ENCODE assay signal across 1 cellular context in the genomic region with DNA sequence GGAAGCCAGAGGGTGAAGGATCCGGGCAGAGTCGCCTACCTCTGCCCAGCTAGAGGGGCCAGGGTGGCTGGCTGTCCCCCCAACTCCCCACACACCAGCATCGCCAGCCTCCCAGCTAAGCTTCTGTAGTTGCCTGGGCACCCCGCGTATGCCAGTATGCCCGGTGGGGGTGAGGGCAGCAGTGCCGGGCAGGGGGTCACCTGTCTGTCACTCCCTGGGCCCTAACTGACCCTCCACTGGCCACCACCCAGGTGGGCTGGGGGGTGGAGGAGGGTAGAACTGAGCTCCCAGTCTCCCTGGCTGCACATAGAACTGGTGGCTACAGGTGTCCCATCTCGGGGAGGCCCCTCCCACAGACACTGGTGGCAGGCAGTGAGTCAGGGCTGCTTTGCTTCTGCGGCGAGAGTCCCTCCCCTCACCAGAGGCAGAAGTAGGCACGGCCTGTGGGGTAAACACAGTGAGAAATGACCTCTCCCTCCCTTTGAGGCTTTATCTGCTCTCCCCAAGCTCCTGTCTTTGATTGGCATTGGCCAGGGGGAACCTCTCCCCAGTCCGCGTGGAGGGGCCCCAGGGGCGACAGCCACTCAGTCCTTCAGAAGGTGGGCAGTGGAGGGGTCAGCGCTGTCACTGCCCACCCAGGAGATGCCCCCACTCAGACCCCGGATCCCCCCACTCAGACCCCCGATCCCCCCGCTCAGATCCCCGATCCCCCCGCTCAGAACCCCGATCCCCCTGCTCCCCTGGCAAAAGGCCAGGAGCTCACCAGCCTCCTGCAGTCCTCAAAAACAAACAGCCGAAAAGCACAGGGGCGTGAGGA.
TF ChIP-seq lines count a peak whose summit lies in the region.

No MANE protein-coding gene starts in this region.

TF ChIP-seq in HEK293, 187 proteins besides CTCF, POLR2A, EP300 and RAD21 (continued from another document):
- TF ChIP-seq, protein P1, sequence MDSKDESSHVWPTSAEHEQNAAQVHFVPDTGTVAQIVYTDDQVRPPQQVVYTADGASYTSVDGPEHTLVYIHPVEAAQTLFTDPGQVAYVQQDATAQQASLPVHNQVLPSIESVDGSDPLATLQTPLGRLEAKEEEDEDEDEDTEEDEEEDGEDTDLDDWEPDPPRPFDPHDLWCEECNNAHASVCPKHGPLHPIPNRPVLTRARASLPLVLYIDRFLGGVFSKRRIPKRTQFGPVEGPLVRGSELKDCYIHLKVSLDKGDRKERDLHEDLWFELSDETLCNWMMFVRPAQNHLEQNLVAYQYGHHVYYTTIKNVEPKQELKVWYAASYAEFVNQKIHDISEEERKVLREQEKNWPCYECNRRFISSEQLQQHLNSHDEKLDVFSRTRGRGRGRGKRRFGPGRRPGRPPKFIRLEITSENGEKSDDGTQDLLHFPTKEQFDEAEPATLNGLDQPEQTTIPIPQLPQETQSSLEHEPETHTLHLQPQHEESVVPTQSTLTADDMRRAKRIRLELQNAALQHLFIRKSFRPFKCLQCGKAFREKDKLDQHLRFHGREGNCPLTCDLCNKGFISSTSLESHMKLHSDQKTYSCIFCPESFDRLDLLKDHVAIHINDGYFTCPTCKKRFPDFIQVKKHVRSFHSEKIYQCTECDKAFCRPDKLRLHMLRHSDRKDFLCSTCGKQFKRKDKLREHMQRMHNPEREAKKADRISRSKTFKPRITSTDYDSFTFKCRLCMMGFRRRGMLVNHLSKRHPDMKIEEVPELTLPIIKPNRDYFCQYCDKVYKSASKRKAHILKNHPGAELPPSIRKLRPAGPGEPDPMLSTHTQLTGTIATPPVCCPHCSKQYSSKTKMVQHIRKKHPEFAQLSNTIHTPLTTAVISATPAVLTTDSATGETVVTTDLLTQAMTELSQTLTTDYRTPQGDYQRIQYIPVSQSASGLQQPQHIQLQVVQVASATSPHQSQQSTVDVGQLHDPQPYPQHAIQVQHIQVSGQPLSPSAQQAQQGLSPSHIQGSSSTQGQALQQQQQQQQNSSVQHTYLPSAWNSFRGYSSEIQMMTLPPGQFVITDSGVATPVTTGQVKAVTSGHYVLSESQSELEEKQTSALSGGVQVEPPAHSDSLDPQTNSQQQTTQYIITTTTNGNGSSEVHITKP (tag by site-specific recombination; IDR thresholded peaks at IDR 0.05) = peak; percentile 30; the same call in 1 of the 2 replicates
- TF ChIP-seq ZNF433 (tag by site-specific recombination; IDR thresholded peaks at IDR 0.05; ENCODE audit: low read depth) (no peak), OVOL3 (tag by site-specific recombination; IDR thresholded peaks at IDR 0.05) (no peak), SCRT1 (tag by site-specific recombination; IDR thresholded peaks at IDR 0.05; ENCODE audit: borderline replicate concordance) (peak; percentile 89), SCRT2 (tag by site-specific recombination; IDR thresholded peaks at IDR 0.05) (peak; percentile 99), ZNF768 (tag by site-specific recombination; IDR thresholded peaks at IDR 0.05) (no peak), ZIC2 (tag by site-specific recombination; IDR thresholded peaks at IDR 0.05) (peak; percentile 22; the same call in 1 of the 2 replicates)
- TF ChIP-seq, protein P2, sequence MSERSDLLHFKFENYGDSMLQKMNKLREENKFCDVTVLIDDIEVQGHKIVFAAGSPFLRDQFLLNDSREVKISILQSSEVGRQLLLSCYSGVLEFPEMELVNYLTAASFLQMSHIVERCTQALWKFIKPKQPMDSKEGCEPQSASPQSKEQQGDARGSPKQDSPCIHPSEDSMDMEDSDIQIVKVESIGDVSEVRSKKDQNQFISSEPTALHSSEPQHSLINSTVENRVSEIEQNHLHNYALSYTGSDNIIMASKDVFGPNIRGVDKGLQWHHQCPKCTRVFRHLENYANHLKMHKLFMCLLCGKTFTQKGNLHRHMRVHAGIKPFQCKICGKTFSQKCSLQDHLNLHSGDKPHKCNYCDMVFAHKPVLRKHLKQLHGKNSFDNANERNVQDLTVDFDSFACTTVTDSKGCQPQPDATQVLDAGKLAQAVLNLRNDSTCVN (tag by site-specific recombination; optimal IDR thresholded peaks at IDR 0.05) = no peak
